1 cellular context compared by ENCODE assay signal in the genomic region with DNA sequence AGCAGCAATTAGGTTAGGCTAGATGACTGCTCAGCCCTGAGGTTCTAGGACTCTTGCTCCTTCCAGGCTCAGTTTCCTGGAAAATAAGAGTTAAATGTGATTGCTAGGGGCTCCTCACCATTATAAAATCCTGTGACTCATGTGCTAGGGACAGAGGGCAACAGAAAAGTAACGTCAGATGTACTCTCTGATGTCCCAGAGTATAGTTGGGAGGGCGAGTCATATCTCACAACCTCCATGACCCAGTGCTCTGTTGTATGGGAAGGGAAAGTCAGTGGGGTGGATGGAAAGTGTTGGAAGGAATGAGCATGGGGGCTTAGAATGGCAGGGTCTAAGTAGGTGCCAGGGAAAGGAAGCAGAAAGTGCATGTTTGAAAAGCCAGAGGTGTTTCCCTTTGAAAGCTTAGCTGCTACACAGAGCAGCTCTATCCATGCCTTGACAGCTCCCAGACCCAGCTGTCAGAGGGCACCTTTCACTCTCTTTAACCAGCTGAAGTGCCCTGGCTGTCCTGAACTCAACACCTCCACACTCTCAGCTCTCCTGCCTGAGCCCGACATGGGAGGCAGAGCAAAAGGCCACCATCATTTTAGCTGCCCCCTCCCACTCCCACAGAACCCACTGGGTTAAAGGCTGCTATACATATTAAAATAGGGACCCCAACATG.
TF ChIP-seq lines count a peak whose summit lies in the region.

No MANE protein-coding gene starts in this region.

TF ChIP-seq in endothelial cell of umbilical vein, 7 proteins besides CTCF, POLR2A, EP300 and RAD21:
- TF ChIP-seq, protein P1, sequence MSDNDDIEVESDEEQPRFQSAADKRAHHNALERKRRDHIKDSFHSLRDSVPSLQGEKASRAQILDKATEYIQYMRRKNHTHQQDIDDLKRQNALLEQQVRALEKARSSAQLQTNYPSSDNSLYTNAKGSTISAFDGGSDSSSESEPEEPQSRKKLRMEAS (IDR thresholded peaks at IDR 0.05; ENCODE audit: insufficient read depth, insufficient read length) = no peak
- TF ChIP-seq FOS (IDR thresholded peaks at IDR 0.05; ENCODE audit: borderline replicate concordance, insufficient read depth, low read length) (peak; percentile 54), EZH2 (IDR thresholded peaks at IDR 0.05; ENCODE audit: borderline replicate concordance, low read depth, low read length, severe bottlenecking) (no peak), GATA2 (IDR thresholded peaks at IDR 0.05; ENCODE audit: insufficient read depth, insufficient read length, low read depth, low read length) (no peak)
TF ChIP-seq in endothelial cell of umbilical vein: peak in this region for 1.
